ENCODE assay signal across 12 cellular contexts in the genomic region with DNA sequence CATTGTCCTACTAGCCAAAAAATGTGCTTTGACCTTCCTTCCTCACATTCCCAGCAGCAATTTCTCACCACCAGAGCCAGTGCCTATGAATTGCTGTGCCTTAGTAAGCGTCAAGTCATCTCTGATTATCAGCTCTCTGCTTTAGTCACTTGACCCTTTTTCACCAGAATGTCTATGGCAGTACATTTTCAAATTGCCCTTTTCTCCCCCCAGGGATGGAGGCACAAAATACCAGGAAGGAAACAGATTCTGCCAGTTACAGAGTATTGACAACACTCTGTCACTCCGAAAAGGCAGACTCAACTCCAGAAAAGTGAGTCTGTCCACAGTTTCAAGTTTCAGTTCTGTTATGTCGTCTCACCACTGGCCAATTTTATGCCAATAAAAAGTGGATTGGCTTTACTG.
DNase-seq lines count a peak whose midpoint lies in the region; ATAC-seq lines count a peak whose summit lies in the region.
"Had no signal": no experiment of that assay in that cellular context is flagged by ENCODE, and none has a peak within 500 bp of the region (broad histone marks: within the 10 kb centered on the region; RNA-seq: fewer than 3 reads in every experiment).

No MANE protein-coding gene starts in this region.

- no peak for DNase-seq in activated T-cell treated with anti-CD3 and anti-CD28 coated beads, Interleukin-2, amount 50 U/mL, for 24 hours
- no peak for DNase-seq in activated T-cell treated with anti-CD3 and anti-CD28 coated beads, Interleukin-2, amount 50 U/mL, for 1 hour
- DNase-seq in RPMI8226 (peak; percentile 53), HuH-7 (ENCODE audit: low spot score) (no peak), HPDE6-E6E7 (ENCODE audit: extremely low spot score) (no peak), NCI-H510A (lab: John Stamatoyannopoulos, UW) (no peak)
- DNase-seq in stimulated activated naive B cell treated with anti-CD40 and anti-IgM and Interleukin-4, amounts not matched to agents 10 μg/mL and 1 μg/mL and 100 μg/mL, for 72 hours: peak; percentile 47
- DNase-seq: activated CD8-positive, alpha-beta memory T cell treated with anti-CD3 and anti-CD28 coated beads, Interleukin-2, amount 50 U/mL, for 48 hours; NCI-H2081; stimulated activated CD4-positive, alpha-beta T cell treated with anti-CD3 and anti-CD28 coated beads, Interleukin-4, amount 100 ng/mL, for 1 hour had no signal

- no peak overlapping the region for H3K4me3 Mint-ChIP-seq in activated T-cell treated with anti-CD3 and anti-CD28 coated beads, Interleukin-2, amount 50 U/mL, for 24 hours
- H3K4me3 Mint-ChIP-seq in stimulated activated naive B cell treated with anti-CD40 and anti-IgM and Interleukin-4, amounts not matched to agents 10 μg/mL and 1 μg/mL and 100 μg/mL, for 72 hours: peak overlapping the region; percentile 11 to 50
- H3K4me3 Mint-ChIP-seq: neural crest cell had no signal

- peaks cover 57% of the 10 kb centered on the region for H3K27me3 Mint-ChIP-seq in activated T-cell treated with anti-CD3 and anti-CD28 coated beads, Interleukin-2, amount 50 U/mL, for 24 hours
- no peaks in the 10 kb centered on the region for H3K27me3 Mint-ChIP-seq in stimulated activated naive B cell treated with anti-CD40 and anti-IgM and Interleukin-4, amounts not matched to agents 10 μg/mL and 1 μg/mL and 100 μg/mL, for 72 hours

- no peaks in the 10 kb centered on the region for H3K9me3 Mint-ChIP-seq in activated T-cell treated with anti-CD3 and anti-CD28 coated beads, Interleukin-2, amount 50 U/mL, for 24 hours
- H3K9me3 Mint-ChIP-seq in stimulated activated naive B cell treated with anti-CD40 and anti-IgM and Interleukin-4, amounts not matched to agents 10 μg/mL and 1 μg/mL and 100 μg/mL, for 72 hours: peaks cover 0 to 2% of the 10 kb centered on the region in 2 donors

- H3K36me3 Mint-ChIP-seq in activated T-cell treated with anti-CD3 and anti-CD28 coated beads, Interleukin-2, amount 50 U/mL, for 24 hours (ENCODE audit: low read depth): no peaks in the 10 kb centered on the region
- no peaks in the 10 kb centered on the region for H3K36me3 Mint-ChIP-seq in stimulated activated naive B cell treated with anti-CD40 and anti-IgM and Interleukin-4, amounts not matched to agents 10 μg/mL and 1 μg/mL and 100 μg/mL, for 72 hours

- peaks cover 21% of the 10 kb centered on the region for H3K4me1 Mint-ChIP-seq in activated T-cell treated with anti-CD3 and anti-CD28 coated beads, Interleukin-2, amount 50 U/mL, for 24 hours (ENCODE audit: low read depth)
- H3K4me1 Mint-ChIP-seq in stimulated activated naive B cell treated with anti-CD40 and anti-IgM and Interleukin-4, amounts not matched to agents 10 μg/mL and 1 μg/mL and 100 μg/mL, for 72 hours: peaks cover 12 to 15% of the 10 kb centered on the region in 2 donors
- H3K4me1 Mint-ChIP-seq: neural crest cell had no signal

- peak; percentile 78 for ATAC-seq in HG02885 (IDR thresholded peaks at IDR 0.05; ENCODE audit: poor library complexity, unreplicated experiment)
- peak; percentile 95 for ATAC-seq in stimulated activated naive B cell treated with anti-CD40 and anti-IgM and Interleukin-4, amounts not matched to agents 10 μg/mL and 1 μg/mL and 100 μg/mL, for 72 hours (replicated peaks)

- H3K27ac Mint-ChIP-seq in activated T-cell treated with anti-CD3 and anti-CD28 coated beads, Interleukin-2, amount 50 U/mL, for 24 hours: peak overlapping the region; percentile 76
- peak overlapping the region; percentile 21 for H3K27ac Mint-ChIP-seq in stimulated activated naive B cell treated with anti-CD40 and anti-IgM and Interleukin-4, amounts not matched to agents 10 μg/mL and 1 μg/mL and 100 μg/mL, for 72 hours

Comparison
In these comparisons a context has a peak if more than half of its experiments do, and no peak if none do; other contexts are left out.
1. DNase-seq: peak in RPMI8226 (single experiment) and stimulated activated naive B cell treated with anti-CD40 and anti-IgM and Interleukin-4, amounts not matched to agents 10 μg/mL and 1 μg/mL and 100 μg/mL, for 72 hours (single experiment); none in activated T-cell treated with anti-CD3 and anti-CD28 coated beads, Interleukin-2, amount 50 U/mL, for 24 hours (single experiment), activated T-cell treated with anti-CD3 and anti-CD28 coated beads, Interleukin-2, amount 50 U/mL, for 1 hour (single experiment), HuH-7 (single experiment), HPDE6-E6E7 (single experiment) and NCI-H510A (single experiment).